In the genomic region with DNA sequence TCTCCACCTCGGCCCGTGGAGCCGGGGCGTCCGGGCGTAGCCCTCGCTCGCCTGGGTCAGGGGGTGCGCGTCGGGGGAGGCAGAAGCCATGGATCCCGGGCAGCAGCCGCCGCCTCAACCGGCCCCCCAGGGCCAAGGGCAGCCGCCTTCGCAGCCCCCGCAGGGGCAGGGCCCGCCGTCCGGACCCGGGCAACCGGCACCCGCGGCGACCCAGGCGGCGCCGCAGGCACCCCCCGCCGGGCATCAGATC, we compare ENCODE assay signal across 1 cellular context.
TF ChIP-seq lines count a peak whose summit lies in the region.

No MANE protein-coding gene starts in this region.

TF ChIP-seq in HepG2, 621 proteins besides CTCF, POLR2A, EP300 and RAD21 (continued from another document):
- TF ChIP-seq, protein P1, sequence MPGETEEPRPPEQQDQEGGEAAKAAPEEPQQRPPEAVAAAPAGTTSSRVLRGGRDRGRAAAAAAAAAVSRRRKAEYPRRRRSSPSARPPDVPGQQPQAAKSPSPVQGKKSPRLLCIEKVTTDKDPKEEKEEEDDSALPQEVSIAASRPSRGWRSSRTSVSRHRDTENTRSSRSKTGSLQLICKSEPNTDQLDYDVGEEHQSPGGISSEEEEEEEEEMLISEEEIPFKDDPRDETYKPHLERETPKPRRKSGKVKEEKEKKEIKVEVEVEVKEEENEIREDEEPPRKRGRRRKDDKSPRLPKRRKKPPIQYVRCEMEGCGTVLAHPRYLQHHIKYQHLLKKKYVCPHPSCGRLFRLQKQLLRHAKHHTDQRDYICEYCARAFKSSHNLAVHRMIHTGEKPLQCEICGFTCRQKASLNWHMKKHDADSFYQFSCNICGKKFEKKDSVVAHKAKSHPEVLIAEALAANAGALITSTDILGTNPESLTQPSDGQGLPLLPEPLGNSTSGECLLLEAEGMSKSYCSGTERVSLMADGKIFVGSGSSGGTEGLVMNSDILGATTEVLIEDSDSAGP (CRISPR knock-in tag; IDR thresholded peaks at IDR 0.05; ENCODE audit: borderline replicate concordance), result no peak
- no peak for TF ChIP-seq REXO4 (CRISPR knock-in tag; IDR thresholded peaks at IDR 0.05; ENCODE audit: borderline replicate concordance)
- no peak for TF ChIP-seq AGO1 (IDR thresholded peaks at IDR 0.05; ENCODE audit: low read depth, low read length, poor library complexity, severe bottlenecking)
TF ChIP-seq in HepG2: peak in this region for 3.
